Comparison of ENCODE assay signal across 1 cellular context in the genomic region with DNA sequence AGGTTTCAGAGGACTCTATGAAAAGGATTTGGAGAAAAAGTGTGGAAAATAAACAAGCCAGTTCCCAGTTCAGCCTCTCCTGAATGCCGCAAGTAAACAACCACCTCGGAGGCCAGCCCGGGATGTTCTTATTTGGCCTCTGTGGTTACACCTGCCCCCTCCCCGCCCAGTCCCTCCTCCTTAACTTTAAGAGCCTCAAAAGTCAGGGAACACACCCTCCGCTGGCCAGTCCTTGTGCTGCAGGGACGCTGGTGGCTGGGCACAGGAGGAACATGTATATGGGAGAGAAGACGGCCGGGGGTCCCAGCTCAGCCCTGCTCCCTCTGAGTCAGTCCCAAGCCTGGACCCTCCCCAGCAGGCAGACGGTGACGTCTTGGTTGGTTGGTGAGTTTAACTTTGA.
TF ChIP-seq lines count a peak whose summit lies in the region.

No MANE protein-coding gene starts in this region.

TF ChIP-seq in K562, 482 proteins besides CTCF, POLR2A, EP300 and RAD21:
- TF ChIP-seq, protein P1, sequence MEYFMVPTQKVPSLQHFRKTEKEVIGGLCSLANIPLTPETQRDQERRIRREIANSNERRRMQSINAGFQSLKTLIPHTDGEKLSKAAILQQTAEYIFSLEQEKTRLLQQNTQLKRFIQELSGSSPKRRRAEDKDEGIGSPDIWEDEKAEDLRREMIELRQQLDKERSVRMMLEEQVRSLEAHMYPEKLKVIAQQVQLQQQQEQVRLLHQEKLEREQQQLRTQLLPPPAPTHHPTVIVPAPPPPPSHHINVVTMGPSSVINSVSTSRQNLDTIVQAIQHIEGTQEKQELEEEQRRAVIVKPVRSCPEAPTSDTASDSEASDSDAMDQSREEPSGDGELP (CRISPR knock-in tag; IDR thresholded peaks at IDR 0.05; ENCODE audit: borderline replicate concordance): peak; percentile 23; the same call in 1 of the 2 replicates
- TF ChIP-seq PBX2 (CRISPR knock-in tag; IDR thresholded peaks at IDR 0.05; ENCODE audit: low read depth) (no peak), PBX2 (tag; conservative IDR thresholded peaks at IDR 0.05; ENCODE audit: low read depth) (no peak), SOX6 (IDR thresholded peaks at IDR 0.05) (0 out of 2 replicates have a peak, but pooled peaks have one; percentile 7), KLF6 (CRISPR knock-in tag; IDR thresholded peaks at IDR 0.05; ENCODE audit: borderline replicate concordance) (no peak), RB1 (IDR thresholded peaks at IDR 0.05; ENCODE audit: low read depth) (peak; percentile 17; the same call in 1 of the 2 replicates), ZNF263 (CRISPR knock-in tag; IDR thresholded peaks at IDR 0.05; ENCODE audit: borderline replicate concordance) (peak; percentile 76; the same call in 1 of the 2 replicates), HMGXB4 (CRISPR knock-in tag; IDR thresholded peaks at IDR 0.05) (no peak), SMC3 (conservative IDR thresholded peaks at IDR 0.05; ENCODE audit: insufficient read depth, low read depth, low read length) (0 out of 2 replicates have a peak, but pooled peaks have one; percentile 32), RCOR1 (IDR thresholded peaks at IDR 0.05; ENCODE audit: borderline replicate concordance in 1 of 2, low read depth in 2 of 2, low read length in 2 of 2) (0 out of 4 replicates have a peak, but pooled peaks of 1 of the 2 experiments have one; percentile 29), NCOA2 (IDR thresholded peaks at IDR 0.05; ENCODE audit: partially characterized antibody in 2 of 2) (no peak), VEZF1 (CRISPR knock-in tag; IDR thresholded peaks at IDR 0.05) (peak; percentile 76), TAL1 (IDR thresholded peaks at IDR 0.05) (no peak), MAZ (CRISPR knock-in tag; conservative IDR thresholded peaks at IDR 0.05 in 1 of 2, IDR thresholded peaks at IDR 0.05 in 1 of 2) (peak in 1 of 2 experiments; percentile 50; a peak in 1 of 4 replicates), FOXK2 (conservative IDR thresholded peaks at IDR 0.05 in 1 of 2, IDR thresholded peaks at IDR 0.05 in 1 of 2; ENCODE audit: low read depth in 2 of 2) (peak in 1 of 2 experiments; percentile 49; a peak in 3 of 4 replicates), ZBTB11 (CRISPR knock-in tag; IDR thresholded peaks at IDR 0.05) (no peak), ZNF175 (CRISPR knock-in tag; IDR thresholded peaks at IDR 0.05; ENCODE audit: low read depth) (no peak)
